In genomic region chr3:28891485-28891884, GRCh38 we compare ENCODE assay signal across 23 cellular contexts.
"Had no signal": no experiment of that assay in that cellular context is flagged by ENCODE, and none has a peak within 500 bp of the region (broad histone marks: within the 10 kb centered on the region; RNA-seq: fewer than 3 reads in every experiment).

No MANE protein-coding gene starts in this region.

- ATAC-seq: effector memory CD8-positive, alpha-beta T cell; esophagus mucosa; gastrocnemius medialis; heart right ventricle; left cardiac atrium; left lung; left ventricle myocardium superior; lower lobe of right lung; mucosa of descending colon had no signal

- H3K36me3 ChIP-seq: colonic mucosa, esophagus squamous epithelium, gastrocnemius medialis, heart right ventricle, left lung, lower lobe of right lung had no signal

- H3K27me3 ChIP-seq: colonic mucosa, esophagus squamous epithelium, gastrocnemius medialis, heart right ventricle, left lung had no signal

- H3K27ac ChIP-seq: colonic mucosa, epithelial cell of prostate, esophagus squamous epithelium, gastrocnemius medialis, heart right ventricle, left lung, lower lobe of right lung had no signal

- DNase-seq: colonic mucosa; cortex of kidney; effector CD8-positive, alpha-beta T cell; effector memory CD8-positive, alpha-beta T cell; endodermal cell; erythroblast; esophagus squamous epithelium; foreskin fibroblast; foreskin melanocyte; gastrocnemius medialis; glutamatergic neuron; head of caudate nucleus; heart right ventricle; hippocampal formation; left cardiac atrium; left lung; left ventricle myocardium superior; lower lobe of right lung; mesenchymal stem cell; mucosa of descending colon; naive B cell had no signal

- H3K4me1 ChIP-seq: colonic mucosa, esophagus squamous epithelium, gastrocnemius medialis, heart right ventricle, left lung, lower lobe of right lung had no signal

- H3K4me3 ChIP-seq: colonic mucosa, esophagus squamous epithelium, gastrocnemius medialis, heart right ventricle, left lung, lower lobe of right lung, mucosa of descending colon had no signal

- H3K9me3 ChIP-seq: colonic mucosa, esophagus squamous epithelium, gastrocnemius medialis, heart right ventricle, left lung, lower lobe of right lung, mucosa of descending colon had no signal
